In genomic region chr22:43737150-43737828, GRCh38 we compare ENCODE assay signal across 1 cellular context.
TF ChIP-seq lines count a peak whose summit lies in the region.

No MANE protein-coding gene starts in this region.

TF ChIP-seq in HEK293, 187 proteins besides CTCF, POLR2A, EP300 and RAD21 (continued from another document):
- TF ChIP-seq, protein P1, sequence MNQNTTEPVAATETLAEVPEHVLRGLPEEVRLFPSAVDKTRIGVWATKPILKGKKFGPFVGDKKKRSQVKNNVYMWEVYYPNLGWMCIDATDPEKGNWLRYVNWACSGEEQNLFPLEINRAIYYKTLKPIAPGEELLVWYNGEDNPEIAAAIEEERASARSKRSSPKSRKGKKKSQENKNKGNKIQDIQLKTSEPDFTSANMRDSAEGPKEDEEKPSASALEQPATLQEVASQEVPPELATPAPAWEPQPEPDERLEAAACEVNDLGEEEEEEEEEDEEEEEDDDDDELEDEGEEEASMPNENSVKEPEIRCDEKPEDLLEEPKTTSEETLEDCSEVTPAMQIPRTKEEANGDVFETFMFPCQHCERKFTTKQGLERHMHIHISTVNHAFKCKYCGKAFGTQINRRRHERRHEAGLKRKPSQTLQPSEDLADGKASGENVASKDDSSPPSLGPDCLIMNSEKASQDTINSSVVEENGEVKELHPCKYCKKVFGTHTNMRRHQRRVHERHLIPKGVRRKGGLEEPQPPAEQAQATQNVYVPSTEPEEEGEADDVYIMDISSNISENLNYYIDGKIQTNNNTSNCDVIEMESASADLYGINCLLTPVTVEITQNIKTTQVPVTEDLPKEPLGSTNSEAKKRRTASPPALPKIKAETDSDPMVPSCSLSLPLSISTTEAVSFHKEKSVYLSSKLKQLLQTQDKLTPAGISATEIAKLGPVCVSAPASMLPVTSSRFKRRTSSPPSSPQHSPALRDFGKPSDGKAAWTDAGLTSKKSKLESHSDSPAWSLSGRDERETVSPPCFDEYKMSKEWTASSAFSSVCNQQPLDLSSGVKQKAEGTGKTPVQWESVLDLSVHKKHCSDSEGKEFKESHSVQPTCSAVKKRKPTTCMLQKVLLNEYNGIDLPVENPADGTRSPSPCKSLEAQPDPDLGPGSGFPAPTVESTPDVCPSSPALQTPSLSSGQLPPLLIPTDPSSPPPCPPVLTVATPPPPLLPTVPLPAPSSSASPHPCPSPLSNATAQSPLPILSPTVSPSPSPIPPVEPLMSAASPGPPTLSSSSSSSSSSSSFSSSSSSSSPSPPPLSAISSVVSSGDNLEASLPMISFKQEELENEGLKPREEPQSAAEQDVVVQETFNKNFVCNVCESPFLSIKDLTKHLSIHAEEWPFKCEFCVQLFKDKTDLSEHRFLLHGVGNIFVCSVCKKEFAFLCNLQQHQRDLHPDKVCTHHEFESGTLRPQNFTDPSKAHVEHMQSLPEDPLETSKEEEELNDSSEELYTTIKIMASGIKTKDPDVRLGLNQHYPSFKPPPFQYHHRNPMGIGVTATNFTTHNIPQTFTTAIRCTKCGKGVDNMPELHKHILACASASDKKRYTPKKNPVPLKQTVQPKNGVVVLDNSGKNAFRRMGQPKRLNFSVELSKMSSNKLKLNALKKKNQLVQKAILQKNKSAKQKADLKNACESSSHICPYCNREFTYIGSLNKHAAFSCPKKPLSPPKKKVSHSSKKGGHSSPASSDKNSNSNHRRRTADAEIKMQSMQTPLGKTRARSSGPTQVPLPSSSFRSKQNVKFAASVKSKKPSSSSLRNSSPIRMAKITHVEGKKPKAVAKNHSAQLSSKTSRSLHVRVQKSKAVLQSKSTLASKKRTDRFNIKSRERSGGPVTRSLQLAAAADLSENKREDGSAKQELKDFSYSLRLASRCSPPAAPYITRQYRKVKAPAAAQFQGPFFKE (tag by site-specific recombination; IDR thresholded peaks at IDR 0.05; ENCODE audit: borderline replicate concordance) = no peak
- peak; percentile 70 for TF ChIP-seq ZNF18 (tag by site-specific recombination; IDR thresholded peaks at IDR 0.05)
- TF ChIP-seq ZNF776 (tag by site-specific recombination; IDR thresholded peaks at IDR 0.05; ENCODE audit: borderline replicate concordance) = 0 out of 2 replicates have a peak, but pooled peaks have one; percentile 45
TF ChIP-seq in HEK293: peak in this region for 3.
